Comparison of ENCODE assay signal across 9 cellular contexts in the genomic region with DNA sequence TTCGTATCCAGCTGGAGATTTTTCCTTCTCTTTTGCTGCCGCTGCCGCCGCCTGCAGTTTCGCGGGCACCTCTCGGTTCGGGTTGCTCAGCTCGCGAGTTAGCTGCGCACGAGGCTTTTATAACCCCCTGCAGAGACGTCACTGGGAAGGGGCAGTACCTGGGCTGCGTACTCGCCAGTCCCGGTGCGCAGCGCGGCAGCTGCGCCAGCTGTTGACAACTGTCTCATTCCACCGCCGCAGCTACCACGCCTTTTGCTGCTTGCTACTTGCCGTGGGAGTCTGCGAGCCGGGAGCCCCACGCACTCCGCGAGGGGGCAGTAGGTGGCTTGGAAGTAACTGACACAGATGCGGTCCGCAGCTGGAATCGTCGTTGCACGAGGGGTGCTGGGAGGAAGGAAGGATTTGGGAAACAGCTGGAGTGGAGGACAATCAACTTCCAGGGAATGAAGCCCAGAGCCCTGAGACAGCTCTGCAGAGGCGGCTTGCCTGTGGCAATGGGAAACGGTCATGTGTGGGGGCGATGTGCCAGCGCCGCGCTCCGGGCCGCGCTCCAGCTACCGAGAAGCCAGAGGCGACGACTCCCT. TPM values are rescaled to one million over a fixed set of nuclear protein-coding genes. Genes with fewer than 3 reads are reported as not detected.
DNase-seq lines count a peak whose midpoint lies in the region; ATAC-seq and TF ChIP-seq lines count a peak whose summit lies in the region.
"Had no signal": no experiment of that assay in that cellular context is flagged by ENCODE, and none has a peak within 500 bp of the region (broad histone marks: within the 10 kb centered on the region; RNA-seq: fewer than 3 reads in every experiment).

TSS of gene TACR1 (minus strand) at position 93 of the 584 bp plus-strand sequence. CDS start 586 bp downstream, outside the sequence.

- H3K4me1 ChIP-seq in endodermal cell (ENCODE audit: control insufficient read depth, insufficient read depth, low read length), result no peaks in the 10 kb centered on the region

- H3K27me3 ChIP-seq in endodermal cell (ENCODE audit: control insufficient read depth, insufficient read depth, low read length, poor library complexity, severe bottlenecking), result peaks cover 99% of the 10 kb centered on the region

- peak within 1 kb of the TSS; percentile 54 for H3K4me3 Mint-ChIP-seq in activated CD4-positive, alpha-beta memory T cell treated with anti-CD3 and anti-CD28 coated beads for 36 hours
- H3K4me3 Mint-ChIP-seq in endodermal cell, result peak within 1 kb of the TSS; percentile 57
- H3K4me3 Mint-ChIP-seq in stimulated activated effector memory CD8-positive, alpha-beta T cell treated with anti-CD3 and anti-CD28 coated beads, Interleukin-12 subunit alpha, Interleukin-12 subunit beta, amount 100 ng/mL, for 72 hours, result no peak within 1 kb of the TSS

- DNase-seq in DMS153 (lab: John Stamatoyannopoulos, UW), result peak; percentile 15
- DNase-seq in LHCN-M2 (ENCODE audit: low read depth), result peak; percentile 60
- peak; percentile 65 for DNase-seq in activated CD4-positive, alpha-beta memory T cell treated with anti-CD3 and anti-CD28 coated beads for 36 hours
- DNase-seq in endodermal cell, result peak; percentile 81
- DNase-seq in midbrain (lab: John Stamatoyannopoulos, UW), result peak; percentile 70
- peak in 1 of 2 donors; percentile 52 for DNase-seq in stimulated activated effector memory CD8-positive, alpha-beta T cell treated with anti-CD3 and anti-CD28 coated beads, Interleukin-12 subunit alpha, Interleukin-12 subunit beta, amount 100 ng/mL, for 72 hours (ENCODE audit: low spot score in 2 of 2)
- no peak for DNase-seq in AML-193 (lab: John Stamatoyannopoulos, UW)

- H3K4me1 Mint-ChIP-seq in activated CD4-positive, alpha-beta memory T cell treated with anti-CD3 and anti-CD28 coated beads for 36 hours (ENCODE audit: low read depth), result peaks cover 9% of the 10 kb centered on the region
- H3K4me1 Mint-ChIP-seq in endodermal cell, result peaks cover 14% of the 10 kb centered on the region
- no peaks in the 10 kb centered on the region for H3K4me1 Mint-ChIP-seq in stimulated activated effector memory CD8-positive, alpha-beta T cell treated with anti-CD3 and anti-CD28 coated beads, Interleukin-12 subunit alpha, Interleukin-12 subunit beta, amount 100 ng/mL, for 72 hours

- peak within 1 kb of the TSS; percentile 71 for H3K4me3 ChIP-seq in endodermal cell (ENCODE audit: low read length)

- POLR2A ChIA-PET in activated CD4-positive, alpha-beta memory T cell treated with anti-CD3 and anti-CD28 coated beads for 36 hours (lab: Charles Lee), result no interaction called here

- H3K27ac Mint-ChIP-seq in activated CD4-positive, alpha-beta memory T cell treated with anti-CD3 and anti-CD28 coated beads for 36 hours, result no peak within 1 kb of the TSS
- no peak within 1 kb of the TSS for H3K27ac Mint-ChIP-seq in endodermal cell
- no peak within 1 kb of the TSS for H3K27ac Mint-ChIP-seq in stimulated activated effector memory CD8-positive, alpha-beta T cell treated with anti-CD3 and anti-CD28 coated beads, Interleukin-12 subunit alpha, Interleukin-12 subunit beta, amount 100 ng/mL, for 72 hours

- H3K27me3 Mint-ChIP-seq in activated CD4-positive, alpha-beta memory T cell treated with anti-CD3 and anti-CD28 coated beads for 36 hours, result peaks cover 48% of the 10 kb centered on the region
- H3K27me3 Mint-ChIP-seq in endodermal cell (ENCODE audit: insufficient read depth), result peaks cover 82% of the 10 kb centered on the region

- WGBS in endodermal cell (ENCODE audit: insufficient coverage in 1 of 2, insufficient read length in 1 of 2), 2 experiments, result 1% methylated on average over 39 to 46 of the region's 46 CpGs

- no peak within 1 kb of the TSS for H3K9ac ChIP-seq in endodermal cell (ENCODE audit: extremely low read depth, low read length, poor library complexity, severe bottlenecking)

- intact Hi-C loops in activated CD4-positive, alpha-beta memory T cell treated with anti-CD3 and anti-CD28 coated beads for 36 hours (cut with micrococcal nuclease), result no loop called here

- ATAC-seq in GM21360 (IDR thresholded peaks at IDR 0.05; ENCODE audit: unreplicated experiment), result peak; percentile 76
- peak; percentile 46 for ATAC-seq in stimulated activated effector memory CD8-positive, alpha-beta T cell treated with anti-CD3 and anti-CD28 coated beads, Interleukin-12 subunit alpha, Interleukin-12 subunit beta, amount 100 ng/mL, for 72 hours

- CTCF ChIA-PET in activated CD4-positive, alpha-beta memory T cell treated with anti-CD3 and anti-CD28 coated beads for 36 hours (lab: Charles Lee), result interaction anchor here (0.6 to 1.6 kb wide), 10 partner anchors 11 to 1919 kb away, joined by 3 to 8 read pairs (median 3); no protein-coding TSS in a partner anchor

- no peak within 1 kb of the TSS for H3K27ac ChIP-seq in endodermal cell (ENCODE audit: low read depth, low read length)

- H3K9me3 ChIP-seq in endodermal cell (ENCODE audit: control insufficient read depth, low read length), result no peaks in the 10 kb centered on the region

- peak; percentile 64 for TF ChIP-seq CTCF in endodermal cell (conservative IDR thresholded peaks at IDR 0.05)

- no peaks in the 10 kb centered on the region for H3K36me3 Mint-ChIP-seq in activated CD4-positive, alpha-beta memory T cell treated with anti-CD3 and anti-CD28 coated beads for 36 hours
- no peaks in the 10 kb centered on the region for H3K36me3 Mint-ChIP-seq in endodermal cell (ENCODE audit: low read depth)
- H3K36me3 Mint-ChIP-seq in stimulated activated effector memory CD8-positive, alpha-beta T cell treated with anti-CD3 and anti-CD28 coated beads, Interleukin-12 subunit alpha, Interleukin-12 subunit beta, amount 100 ng/mL, for 72 hours, result no peaks in the 10 kb centered on the region

- no peaks in the 10 kb centered on the region for H3K9me3 Mint-ChIP-seq in activated CD4-positive, alpha-beta memory T cell treated with anti-CD3 and anti-CD28 coated beads for 36 hours
- H3K9me3 Mint-ChIP-seq in endodermal cell, result no peaks in the 10 kb centered on the region
- no peaks in the 10 kb centered on the region for H3K9me3 Mint-ChIP-seq in stimulated activated effector memory CD8-positive, alpha-beta T cell treated with anti-CD3 and anti-CD28 coated beads, Interleukin-12 subunit alpha, Interleukin-12 subunit beta, amount 100 ng/mL, for 72 hours

- no peaks in the 10 kb centered on the region for H3K36me3 ChIP-seq in endodermal cell (ENCODE audit: control insufficient read depth, insufficient read depth, low read length)

RNA-seq across cellular contexts. Expression of gene TACR1, which starts in this region (rescaled TPM):
- total RNA-seq in LHCN-M2 (2014; rRNA removed) (not detected in 2 replicates), endodermal cell (under 1 TPM; 0.09 to 0.69 TPM)
- polyA plus RNA-seq in LHCN-M2 (2012), result 0.02 TPM
- total RNA-seq in activated CD4-positive, alpha-beta memory T cell treated with anti-CD3 and anti-CD28 coated beads for 36 hours, result not detected
- polyA plus RNA-seq in endodermal cell (2013, experiment 1 of 2), result 0.68 TPM
- polyA plus RNA-seq in endodermal cell (2013, experiment 2 of 2), result 0.54 TPM
- total RNA-seq: activated CD8-positive, alpha-beta memory T cell treated with anti-CD3 and anti-CD28 coated beads for 36 hours had no signal

Comparison
In these comparisons a context has a peak if more than half of its experiments do, and no peak if none do; other contexts are left out.
1. Peak in DNase-seq in LHCN-M2; RNA of the gene not detected or under 1 TPM.
2. Peak in DNase-seq in activated CD4-positive, alpha-beta memory T cell treated with anti-CD3 and anti-CD28 coated beads for 36 hours; RNA of the gene not detected or under 1 TPM.
3. Peak in DNase-seq and H3K4me3 ChIP-seq in endodermal cell; RNA of the gene not detected or under 1 TPM.
4. DNase-seq: peak in DMS153 (single experiment) and midbrain (single experiment); none in AML-193 (0 of 2).